Comparison of ENCODE assay signal across 16 cellular contexts in the genomic region with DNA sequence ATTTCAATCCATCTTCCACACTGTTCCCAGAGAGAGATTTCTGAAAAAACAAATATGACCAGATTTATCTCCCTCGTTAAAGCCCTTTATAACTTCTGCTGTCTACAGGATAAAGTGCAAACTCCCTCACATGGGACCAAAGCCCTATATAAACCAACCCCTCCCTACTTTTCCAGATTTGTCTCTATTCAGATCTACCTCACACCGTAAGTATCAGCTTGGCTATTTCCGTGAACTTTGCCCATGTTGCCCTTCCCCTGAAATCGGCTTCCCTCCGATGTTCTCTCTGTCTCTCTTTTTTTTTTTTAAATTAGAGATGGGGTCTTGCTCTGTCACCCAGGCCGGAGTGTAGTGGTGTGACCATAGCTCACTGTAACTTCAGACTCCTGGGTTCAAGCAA. TPM values are rescaled to one million over a fixed set of nuclear protein-coding genes. Genes with fewer than 3 reads are reported as not detected.
DNase-seq lines count a peak whose midpoint lies in the region; ATAC-seq and TF ChIP-seq lines count a peak whose summit lies in the region.
"Had no signal": no experiment of that assay in that cellular context is flagged by ENCODE, and none has a peak within 500 bp of the region (broad histone marks: within the 10 kb centered on the region; RNA-seq: fewer than 3 reads in every experiment).

No MANE protein-coding gene starts in this region.

- 64 to 71% methylated on average over 5 to 6 of the region's 6 CpGs for WGBS in transverse colon (ENCODE audit: low coverage in 1 of 2), 2 donors

- H3K9me3 ChIP-seq in T-helper 17 cell (ENCODE audit: control insufficient read depth, low read length, poor library complexity, severe bottlenecking) (no peaks in the 10 kb centered on the region), mucosa of rectum (ENCODE audit: control insufficient read depth in 2 of 2, low read length in 2 of 2) (no peaks in the 10 kb centered on the region), transverse colon (no peaks in the 10 kb centered on the region)

- H3K4me1 ChIP-seq in mucosa of rectum (ENCODE audit: control insufficient read depth in 2 of 2, insufficient read depth in 2 of 2, low read length in 2 of 2) (peaks cover 20 to 25% of the 10 kb centered on the region in 2 donors), transverse colon (peaks cover 5 to 38% (median 18%) of the 10 kb centered on the region in 4 donors)

- peak overlapping the region; percentile 72 to 75 for H3K27ac ChIP-seq in mucosa of rectum (ENCODE audit: low read depth in 2 of 2, low read length in 2 of 2)
- peak overlapping the region; percentile 16 to 71 (median 62) for H3K27ac ChIP-seq in transverse colon
- H3K27ac ChIP-seq: BLaER1 treated with 17β-estradiol and CSF1 and Interleukin-3, amounts not matched to agents 10 nM and 100 nM had no signal

- no peaks in the 10 kb centered on the region for H3K36me3 Mint-ChIP-seq in T-helper 17 cell (ENCODE audit: low read depth)
- H3K36me3 Mint-ChIP-seq in dendritic cell treated with granulocyte-macrophage colony-stimulating factor and Interleukin-4, amounts not matched to agents 40 ng/mL and 50 ng/mL, for 4 days (ENCODE audit: low read depth) = no peaks in the 10 kb centered on the region
- H3K36me3 Mint-ChIP-seq: CD8-positive, alpha-beta T cell; IgD-negative memory B cell had no signal

- peak overlapping the region; percentile 71 for H3K27ac Mint-ChIP-seq in T-helper 17 cell
- peak overlapping the region; percentile 1 for H3K27ac Mint-ChIP-seq in dendritic cell treated with granulocyte-macrophage colony-stimulating factor and Interleukin-4, amounts not matched to agents 40 ng/mL and 50 ng/mL, for 4 days
- H3K27ac Mint-ChIP-seq: B cell; CD8-positive, alpha-beta T cell had no signal

- TF ChIP-seq CTCF in transverse colon (IDR thresholded peaks at IDR 0.05) = no peak

- H3K4me1 Mint-ChIP-seq in T-helper 17 cell = peaks cover 13% of the 10 kb centered on the region
- H3K4me1 Mint-ChIP-seq in dendritic cell treated with granulocyte-macrophage colony-stimulating factor and Interleukin-4, amounts not matched to agents 40 ng/mL and 50 ng/mL, for 4 days (ENCODE audit: low read depth) = peaks cover 37% of the 10 kb centered on the region
- H3K4me1 Mint-ChIP-seq: B cell had no signal

- H3K27me3 ChIP-seq in mucosa of rectum (ENCODE audit: control insufficient read depth in 2 of 2, insufficient read depth in 2 of 2, low read length in 2 of 2) = no peaks in the 10 kb centered on the region
- H3K27me3 ChIP-seq in transverse colon = no peaks in the 10 kb centered on the region
- H3K27me3 ChIP-seq: BLaER1 treated with 17β-estradiol and CSF1 and Interleukin-3, amounts not matched to agents 10 nM and 100 nM had no signal

- no peak overlapping the region for H3K4me3 Mint-ChIP-seq in T-helper 17 cell
- H3K4me3 Mint-ChIP-seq in dendritic cell treated with granulocyte-macrophage colony-stimulating factor and Interleukin-4, amounts not matched to agents 40 ng/mL and 50 ng/mL, for 4 days = no peak overlapping the region
- H3K4me3 Mint-ChIP-seq: B cell; CD8-positive, alpha-beta T cell; H9; IgD-negative memory B cell had no signal

- in situ Hi-C loops in transverse colon (cut with MboI; ENCODE audit: low pct_ligation_motif_present in 1 of 4, low pct_unique_long_range_greater_than_20kb in 1 of 4, low sequenced_read_pairs in 3 of 4) = loop anchor here in 3 of 4 donors (5.0 to 25.0 kb wide), 6 partner anchors 224 to 549 kb away; partner anchors contain the start of genes NHLRC1 (in 1 of the 3) and RBM24 (in 1 of the 3)

- no peak for DNase-seq in T-helper 17 cell
- DNase-seq in transverse colon = no peak
- DNase-seq in NK-92 treated with Interleukin-12 subunit alpha and Interleukin-12 subunit beta, amount 100 ng/mL, for 24 hours (lab: John Stamatoyannopoulos, UW) = no peak
- DNase-seq: Calu3; CD8-positive, alpha-beta T cell; DMS53; DND-41; EL; H9 had no signal

- no peak for TF ChIP-seq EP300 in transverse colon (IDR thresholded peaks at IDR 0.05; ENCODE audit: low read depth)

- peaks cover 1% of the 10 kb centered on the region for H3K27me3 Mint-ChIP-seq in T-helper 17 cell
- peaks cover 2% of the 10 kb centered on the region for H3K27me3 Mint-ChIP-seq in dendritic cell treated with granulocyte-macrophage colony-stimulating factor and Interleukin-4, amounts not matched to agents 40 ng/mL and 50 ng/mL, for 4 days
- H3K27me3 Mint-ChIP-seq: B cell had no signal

- no peak for TF ChIP-seq POLR2A in transverse colon (IDR thresholded peaks at IDR 0.05)

- H3K36me3 ChIP-seq in mucosa of rectum (ENCODE audit: control insufficient read depth in 2 of 2, insufficient read depth in 2 of 2, low read length in 2 of 2) (no peaks in the 10 kb centered on the region), transverse colon (no peaks in the 10 kb centered on the region)
- H3K36me3 ChIP-seq: BLaER1 treated with 17β-estradiol and CSF1 and Interleukin-3, amounts not matched to agents 10 nM and 100 nM had no signal

- H3K4me3 ChIP-seq in mucosa of rectum (ENCODE audit: low read length in 2 of 2) (peak overlapping the region; percentile 5 to 6), transverse colon (no peak overlapping the region)
- H3K4me3 ChIP-seq: BLaER1 treated with 17β-estradiol and CSF1 and Interleukin-3, amounts not matched to agents 10 nM and 100 nM; GM12878 had no signal

- no peak for ATAC-seq in T-helper 17 cell
- ATAC-seq in HG03135 (IDR thresholded peaks at IDR 0.05; ENCODE audit: unreplicated experiment) = no peak
- ATAC-seq: CD8-positive, alpha-beta T cell; GM12878 had no signal

- no peak overlapping the region for H3K9ac ChIP-seq in mucosa of rectum (ENCODE audit: low read depth in 1 of 2, low read length in 2 of 2)
- H3K9ac ChIP-seq: BLaER1 treated with 17β-estradiol and CSF1 and Interleukin-3, amounts not matched to agents 10 nM and 100 nM had no signal

- intact Hi-C loops in dendritic cell treated with granulocyte-macrophage colony-stimulating factor and Interleukin-4, amounts not matched to agents 40 ng/mL and 50 ng/mL, for 4 days (cut with micrococcal nuclease) = no loop called here
- intact Hi-C loops in transverse colon (cut with DNase I; ENCODE audit: low total_unique reads) = loop anchor here (10.0 kb wide), 1 partner anchor 113 kb away; no protein-coding TSS in a partner anchor

- no peaks in the 10 kb centered on the region for H3K9me3 Mint-ChIP-seq in dendritic cell treated with granulocyte-macrophage colony-stimulating factor and Interleukin-4, amounts not matched to agents 40 ng/mL and 50 ng/mL, for 4 days
- H3K9me3 Mint-ChIP-seq: CD8-positive, alpha-beta T cell; H9; IgD-negative memory B cell had no signal

RNA-seq across cellular contexts. Expression of gene FAM8A1, which starts 12.1 kb away (rescaled TPM):
- 10 to 100 TPM; 13.0 to 15.8 TPM for total RNA-seq in T-helper 17 cell
- total RNA-seq in transverse colon = 10 to 100 TPM in 3 of 4 donors, 1 to 10 TPM in 1; 8.8 to 60.8 (median 49.9) TPM

Comparison
In these comparisons a context has a peak if more than half of its experiments do, and no peak if none do; other contexts are left out.
1. H3K4me3 ChIP-seq: peak in mucosa of rectum (2 of 2); none in transverse colon (0 of 4).